In the genomic region with DNA sequence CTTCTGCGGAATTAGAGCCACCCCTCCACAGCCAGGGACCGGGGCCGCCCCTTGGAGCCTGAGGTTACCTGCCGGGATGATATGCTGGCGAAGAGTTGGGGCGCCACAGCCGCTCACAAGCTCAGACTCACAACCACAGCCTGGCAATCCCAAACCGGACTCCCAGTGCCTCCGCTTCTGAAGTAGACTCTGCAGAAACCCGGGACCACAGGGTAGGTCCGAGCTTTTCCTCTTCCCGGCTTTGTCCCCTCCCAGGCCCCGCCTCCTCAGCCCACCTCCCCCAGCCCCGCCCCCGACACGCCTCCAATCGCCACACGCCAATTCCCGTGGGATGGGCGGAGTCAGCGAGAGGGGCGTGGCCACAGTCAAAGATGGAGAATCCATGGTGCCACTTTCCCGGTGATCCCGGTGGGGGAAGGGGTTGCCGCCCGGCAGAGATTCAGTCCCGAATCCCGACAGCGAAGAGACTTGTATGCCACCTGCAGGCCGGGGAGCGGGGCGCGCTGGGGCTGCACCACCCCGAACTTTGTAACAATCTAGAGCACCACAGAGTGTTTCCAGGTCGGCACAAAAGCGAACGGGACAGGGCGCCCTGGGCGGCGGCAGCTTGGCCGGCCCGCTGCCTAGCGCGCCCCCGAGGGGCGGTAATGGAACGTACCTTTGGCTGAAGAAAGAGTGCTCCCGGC, we compare ENCODE assay signal across 1 cellular context.
A peak's percentile ranks its signal among the peaks of the same experiment; 100 is the strongest.
TF ChIP-seq lines count a peak whose summit lies in the region.

A gene (minus strand): TSS at position 201 of the 686 bp plus-strand sequence. CDS start 3,520 bp downstream, outside the sequence.

TF ChIP-seq in HCT116, 20 proteins besides CTCF, POLR2A, EP300 and RAD21 (continued from another document):
- TF ChIP-seq SP1 (IDR thresholded peaks at IDR 0.05; ENCODE audit: low read depth) (peak; percentile 64; the same call in 1 of the 2 replicates), ZFX (IDR thresholded peaks at IDR 0.05) (no peak), CBX3 (IDR thresholded peaks at IDR 0.05; ENCODE audit: low read depth) (peak; percentile 45; the same call in 1 of the 2 replicates)
TF ChIP-seq in HCT116: peak in this region for 6.
